ENCODE assay signal across 10 cellular contexts in the genomic region with DNA sequence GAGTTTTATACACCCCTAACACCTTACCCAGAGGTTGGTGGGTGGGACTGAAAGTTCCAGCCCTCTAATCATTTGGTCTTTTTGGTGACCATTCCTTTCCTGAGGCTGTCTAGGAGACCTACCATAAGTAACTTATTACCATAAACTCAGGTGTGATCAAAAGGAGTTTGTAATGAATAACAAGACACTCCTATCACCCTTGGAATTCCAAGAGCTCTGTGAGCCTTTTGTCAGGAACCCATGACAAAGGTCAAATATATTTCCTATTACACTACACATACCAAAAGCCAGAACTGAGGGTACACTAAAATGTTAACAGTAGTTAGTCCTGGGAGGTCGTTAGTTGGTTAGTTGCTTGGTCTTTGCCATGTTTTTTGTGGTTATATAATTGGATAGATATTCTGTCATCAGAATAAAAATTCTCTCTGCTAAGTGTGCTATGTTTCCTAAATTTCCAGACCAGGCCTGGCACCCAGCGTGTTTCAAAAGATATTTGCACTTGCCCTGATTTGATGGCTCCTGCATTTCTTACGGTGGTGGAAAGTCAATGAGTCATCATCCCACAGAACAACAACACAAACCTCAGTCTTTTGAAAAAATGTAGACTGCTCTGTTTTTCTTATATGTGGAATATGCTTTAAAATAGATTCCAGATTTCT. TPM values are rescaled to one million over a fixed set of nuclear protein-coding genes. Genes with fewer than 3 reads are reported as not detected.
DNase-seq lines count a peak whose midpoint lies in the region; ATAC-seq and TF ChIP-seq lines count a peak whose summit lies in the region.
"Had no signal": no experiment of that assay in that cellular context is flagged by ENCODE, and none has a peak within 500 bp of the region (broad histone marks: within the 10 kb centered on the region; RNA-seq: fewer than 3 reads in every experiment).

No MANE protein-coding gene starts in this region.

- 58 to 82% methylated on average over 3 of the region's 3 CpGs for WGBS in lung, 2 donors

- peak; percentile 90 for DNase-seq in AG04449 (ENCODE audit: low read depth, low spot score)
- peak; percentile 84 for DNase-seq in HS-27A (ENCODE audit: low read depth)
- peak; percentile 51 for DNase-seq in brain pericyte (ENCODE audit: low read depth, low spot score)
- no peak for DNase-seq in lung (ENCODE audit: low spot score)
- no peak for DNase-seq in NCI-H1436 treated with DMSO at 0.1 percent for 48 hours (lab: John Stamatoyannopoulos, UW)
- DNase-seq in WERI-Rb-1 = no peak
- DNase-seq in HuH-7 (ENCODE audit: low spot score) = no peak
- DNase-seq: DND-41, sigmoid colon had no signal

- peaks cover 0 to 2% of the 10 kb centered on the region in 2 donors for H3K4me1 ChIP-seq in lung (ENCODE audit: control insufficient read depth in 2 of 2, insufficient read depth in 2 of 2, low read length in 2 of 2)
- H3K4me1 ChIP-seq: sigmoid colon had no signal

- no peak overlapping the region for H3K4me3 ChIP-seq in AG04449 (ENCODE audit: low read depth, low read length)
- H3K4me3 ChIP-seq in lung = no peak overlapping the region
- H3K4me3 ChIP-seq in WERI-Rb-1 (ENCODE audit: low read depth, low read length) = no peak overlapping the region
- H3K4me3 ChIP-seq: sigmoid colon had no signal

- H3K27ac ChIP-seq in lung (ENCODE audit: low read depth in 1 of 2, low read length in 1 of 2) = no peak overlapping the region
- H3K27ac ChIP-seq in WERI-Rb-1 = no peak overlapping the region

- CTCF ChIA-PET in AG04449 (lab: Yijun Ruan, JAX) = interaction anchor here (1.4 to 3.5 kb wide), 5 partner anchors 8 to 39 kb away, joined by 4 to 26 read pairs (median 7); a partner anchor contains a TSS

- TF ChIP-seq CTCF in AG04449 (IDR thresholded peaks at IDR 0.05; ENCODE audit: insufficient read depth, low read length, missing control alignments) (no peak), lung (IDR thresholded peaks at IDR 0.05; ENCODE audit: control extremely low read depth, extremely low read depth) (no peak), WERI-Rb-1 (IDR thresholded peaks at IDR 0.05; ENCODE audit: low read depth, low read length) (no peak)

- peaks cover 17 to 26% of the 10 kb centered on the region in 2 donors for H3K36me3 ChIP-seq in lung (ENCODE audit: control insufficient read depth in 2 of 2, insufficient read depth in 2 of 2, low read length in 2 of 2)
- H3K36me3 ChIP-seq in WERI-Rb-1 = peaks cover 79% of the 10 kb centered on the region

- no peaks in the 10 kb centered on the region for H3K27me3 ChIP-seq in lung (ENCODE audit: control insufficient read depth, insufficient read depth)
- H3K27me3 ChIP-seq in WERI-Rb-1 (ENCODE audit: insufficient read depth, low read depth, severe bottlenecking) = no peaks in the 10 kb centered on the region
- H3K27me3 ChIP-seq: sigmoid colon had no signal

- no peaks in the 10 kb centered on the region for H3K9me3 ChIP-seq in lung (ENCODE audit: control insufficient read depth in 2 of 2, insufficient read depth in 1 of 2, low read length in 1 of 2)
- no peaks in the 10 kb centered on the region for H3K9me3 ChIP-seq in WERI-Rb-1 (ENCODE audit: severe bottlenecking)
- H3K9me3 ChIP-seq: sigmoid colon had no signal

- ATAC-seq in lung (ENCODE audit: insufficient read depth, low FRiP score) = peak; percentile 35
- no peak for ATAC-seq in HG03280 (IDR thresholded peaks at IDR 0.05; ENCODE audit: unreplicated experiment)

- POLR2A ChIA-PET in AG04449 (lab: Yijun Ruan, JAX) = no interaction called here

RNA-seq across cellular contexts. Expression of a gene that starts 27.0 kb away (rescaled TPM):
- total RNA-seq in lung = 1 to 10 TPM; 1.7 to 1.8 TPM
- under 1 TPM; 0.15 to 0.63 TPM for polyA plus RNA-seq in lung

RNA-seq across cellular contexts. Expression of a gene that starts 50.2 kb away (rescaled TPM):
- 10 to 100 TPM; 30.5 to 58.7 TPM for total RNA-seq in lung
- polyA plus RNA-seq in lung = 10 to 100 TPM; 20.9 to 27.7 TPM

Comparison
In these comparisons a context has a peak if more than half of its experiments do, and no peak if none do; other contexts are left out.
1. DNase-seq: peak in AG04449 (single experiment), HS-27A (single experiment) and brain pericyte (single experiment); none in lung (single experiment), NCI-H1436 treated with DMSO at 0.1 percent for 48 hours (single experiment), WERI-Rb-1 (single experiment) and HuH-7 (single experiment).